In genomic region chr7:73841689-73842247, GRCh38 we compare ENCODE assay signal across 8 cellular contexts. TPM values are rescaled to one million over a fixed set of nuclear protein-coding genes. Genes with fewer than 3 reads are reported as not detected.
DNase-seq lines count a peak whose midpoint lies in the region; ATAC-seq, FAIRE-seq and TF ChIP-seq lines count a peak whose summit lies in the region.

No MANE protein-coding gene starts in this region.

- no peak for FAIRE-seq in HepG2 (lab: Jason Lieb, UNC)

- H3K4me3 ChIP-seq in body of pancreas (peak overlapping the region in 1 of 2 donors; percentile 58), HepG2 (replicated peaks in 1 of 3; ENCODE audit: insufficient read depth in 1 of 3, low read depth in 2 of 3, low read length in 3 of 3) (peak overlapping the region; percentile 75 to 83 (median 77)), upper lobe of left lung (peak overlapping the region; percentile 43 to 65 (median 60))

- H3K79me2 ChIP-seq in HepG2 (ENCODE audit: insufficient read depth, low read length), result no peaks in the 10 kb centered on the region

- H3K27me3 ChIP-seq in body of pancreas, result no peaks in the 10 kb centered on the region
- peaks cover 0 to 3% of the 10 kb centered on the region in 2 experiments; a peak in 1 of 5 replicates for H3K27me3 ChIP-seq in HepG2 (ENCODE audit: control insufficient read depth in 1 of 2, insufficient read depth in 2 of 2, low read length in 2 of 2)
- H3K27me3 ChIP-seq in upper lobe of left lung, result no peaks in the 10 kb centered on the region

- TF ChIP-seq RAD21 in HepG2 (CRISPR knock-in tag; IDR thresholded peaks at IDR 0.05), result no peak

- peak overlapping the region; percentile 76 for H3K4me3 Mint-ChIP-seq in stimulated activated naive CD8-positive, alpha-beta T cell treated with anti-CD3 and anti-CD28 coated beads, Interleukin-15, Interleukin-2, amounts not matched to agents 100 ng/mL and 50 ng/mL, for 24 hours

- peaks cover 23% of the 10 kb centered on the region for H3K4me1 Mint-ChIP-seq in stimulated activated naive CD8-positive, alpha-beta T cell treated with anti-CD3 and anti-CD28 coated beads, Interleukin-15, Interleukin-2, amounts not matched to agents 100 ng/mL and 50 ng/mL, for 24 hours (ENCODE audit: low read depth)

- H3K9me3 ChIP-seq in body of pancreas (no peaks in the 10 kb centered on the region), HepG2 (ENCODE audit: low read length) (no peaks in the 10 kb centered on the region), upper lobe of left lung (no peaks in the 10 kb centered on the region)

- WGBS in body of pancreas, 2 donors, result 6 to 20% methylated on average over 3 to 24 of the region's 25 CpGs
- 40% methylated on average over 1 of the region's 25 CpGs for whole genome bisulfite sequencing in HepG2 (ENCODE audit: low lambda C conversion rate)
- 65% methylated on average over 8 to 17 of the region's 25 CpGs for WGBS in upper lobe of left lung, 2 donors

- no peak for TF ChIP-seq POLR2A in body of pancreas (IDR thresholded peaks at IDR 0.05)
- no peak for TF ChIP-seq POLR2A in HepG2 (IDR thresholded peaks at IDR 0.05; ENCODE audit: insufficient read depth in 1 of 2, low read depth in 2 of 2, low read length in 2 of 2)
- TF ChIP-seq POLR2A in upper lobe of left lung (IDR thresholded peaks at IDR 0.05), result no peak

- H3K4me2 ChIP-seq in HepG2 (ENCODE audit: low read depth, low read length), result peak overlapping the region; percentile 62

- H3K9me3 Mint-ChIP-seq in stimulated activated naive CD8-positive, alpha-beta T cell treated with anti-CD3 and anti-CD28 coated beads, Interleukin-15, Interleukin-2, amounts not matched to agents 100 ng/mL and 50 ng/mL, for 24 hours, result no peaks in the 10 kb centered on the region

- in situ Hi-C loops in HepG2 (cut with HindIII; ENCODE audit: extremely low pct_ligation_motif_present, low pct_unique_long_range_greater_than_20kb), result no loop called here

- intact Hi-C loops in body of pancreas (cut with DNase I) (no loop called here), HepG2 (cut with micrococcal nuclease; ENCODE audit: unreplicated experiment) (no loop called here)

- H3K27ac ChIP-seq in body of pancreas (peak overlapping the region; percentile 82 to 89 (median 83)), HepG2 (ENCODE audit: extremely low read length, insufficient read depth, low read length) (peak overlapping the region; percentile 25), upper lobe of left lung (peak overlapping the region; percentile 60 to 90 (median 76))

- no peaks in the 10 kb centered on the region for H3K27me3 Mint-ChIP-seq in stimulated activated naive CD8-positive, alpha-beta T cell treated with anti-CD3 and anti-CD28 coated beads, Interleukin-15, Interleukin-2, amounts not matched to agents 100 ng/mL and 50 ng/mL, for 24 hours

- no peak for TF ChIP-seq CTCF in body of pancreas (IDR thresholded peaks at IDR 0.05)
- TF ChIP-seq CTCF in HepG2 (CRISPR knock-in tag; IDR thresholded peaks at IDR 0.05), result peak; percentile 18; the same call in 1 of the 2 replicates
- TF ChIP-seq CTCF in upper lobe of left lung (IDR thresholded peaks at IDR 0.05), result no peak

- CTCF ChIA-PET in HepG2 (lab: Yijun Ruan, JAX; ENCODE audit: low intra/inter-chr PET ratio, low total read pairs), result no interaction called here

- no peaks in the 10 kb centered on the region for H3K36me3 ChIP-seq in body of pancreas (replicated peaks in 1 of 2; ENCODE audit: insufficient read depth in 1 of 2, low read depth in 2 of 2)
- no peaks in the 10 kb centered on the region for H3K36me3 ChIP-seq in HepG2 (replicated peaks in 1 of 2; ENCODE audit: control insufficient read depth in 1 of 2, insufficient read depth in 2 of 2, low read length in 2 of 2)
- no peaks in the 10 kb centered on the region for H3K36me3 ChIP-seq in upper lobe of left lung

- POLR2A ChIA-PET in HepG2 (lab: Yijun Ruan, JAX), result interaction anchor here (0.6 to 3.7 kb wide), 6 partner anchors 9 to 438 kb away, joined by 3 to 55 read pairs (median 4); partner anchors contain the start of genes CLDN3 and CLDN4

- H3K36me3 Mint-ChIP-seq in stimulated activated naive CD8-positive, alpha-beta T cell treated with anti-CD3 and anti-CD28 coated beads, Interleukin-15, Interleukin-2, amounts not matched to agents 100 ng/mL and 50 ng/mL, for 24 hours (ENCODE audit: low read depth), result no peaks in the 10 kb centered on the region

- no peak for TF ChIP-seq EP300 in HepG2 (IDR thresholded peaks at IDR 0.05; ENCODE audit: low read depth in 2 of 2, low read length in 2 of 2)
- TF ChIP-seq EP300 in HepG2 (CRISPR knock-in tag; IDR thresholded peaks at IDR 0.05; ENCODE audit: borderline replicate concordance), result no peak
- no peak for TF ChIP-seq EP300 in upper lobe of left lung (IDR thresholded peaks at IDR 0.05)

- H4K20me1 ChIP-seq in HepG2 (ENCODE audit: insufficient read depth, low read length), result no peaks in the 10 kb centered on the region

- ATAC-seq in stimulated activated naive CD8-positive, alpha-beta T cell treated with anti-CD3 and anti-CD28 coated beads, Interleukin-15, Interleukin-2, amounts not matched to agents 100 U/mL and 50 U/mL, for 24 hours, result no peak
- ATAC-seq in body of pancreas (peak; percentile 38), HepG2 (peak; percentile 53), upper lobe of left lung (ENCODE audit: low FRiP score in 2 of 2) (peak; percentile 24 to 45)

- H3K27ac Mint-ChIP-seq in stimulated activated naive CD8-positive, alpha-beta T cell treated with anti-CD3 and anti-CD28 coated beads, Interleukin-15, Interleukin-2, amounts not matched to agents 100 ng/mL and 50 ng/mL, for 24 hours, result no peak overlapping the region

- BruUV-seq in HepG2 (replicated peaks; lab: Mats Ljungman, UMichigan), result TSS peak; percentile 70

- H2AFZ ChIP-seq in HepG2 (ENCODE audit: low read length), result peak overlapping the region; percentile 17

- H3K4me1 ChIP-seq in body of pancreas (peaks cover 15% of the 10 kb centered on the region), HepG2 (ENCODE audit: insufficient read depth, low read length) (peaks cover 49% of the 10 kb centered on the region), upper lobe of left lung (peaks cover 6 to 32% (median 15%) of the 10 kb centered on the region in 4 donors)

- peak overlapping the region; percentile 62; the same call in 1 of the 2 replicates for H3K9ac ChIP-seq in HepG2 (ENCODE audit: insufficient read depth, low read depth, low read length)

- no peak for DNase-seq in stimulated activated naive CD8-positive, alpha-beta T cell treated with anti-CD3 and anti-CD28 coated beads, Interleukin-15, Interleukin-2, amounts not matched to agents 100 U/mL and 50 U/mL, for 24 hours
- no peak for DNase-seq in body of pancreas
- no peak for DNase-seq in HepG2 (ENCODE audit: low spot score)
- DNase-seq in upper lobe of left lung, result peak in 1 of 2 donors; percentile 82
- DNase-seq in OCI-M2 (lab: John Stamatoyannopoulos, UW; ENCODE audit: unreplicated experiment), result no peak
- no peak for DNase-seq in NCI-H510A (lab: John Stamatoyannopoulos, UW)
- DNase-seq in activated gamma-delta T cell (lab: John Stamatoyannopoulos, UW), result no peak

RNA-seq across cellular contexts. Expression of gene METTL27, which starts 0.5 kb away (rescaled TPM):
- total RNA-seq in body of pancreas (1 to 10 TPM; 2.1 to 3.3 TPM), HepG2 (2016; rRNA removed; fragmentation: Illumina TruSeq; extraction: Trizol) (1.2 and 2.0 TPM in 2 replicates), upper lobe of left lung (10 to 100 TPM in 2 of 6 donors, 1 to 10 TPM in 4; 3.0 to 23.0 (median 7.2) TPM)
- total RNA-seq in HepG2 (2016; cell fraction: cytosol; rRNA removed; fragmentation: Illumina TruSeq; extraction: Trizol; ENCODE audit: low read depth), result 0.88 and 1.1 TPM in 2 replicates
- total RNA-seq in HepG2 (2016; cell fraction: insoluble cytoplasmic fraction; rRNA removed; fragmentation: Illumina TruSeq; extraction: Trizol), result 1.3 and 1.7 TPM in 2 replicates
- total RNA-seq in HepG2 (2016; cell fraction: membrane; rRNA removed; fragmentation: Illumina TruSeq; extraction: Trizol), result 0.77 and 1.5 TPM in 2 replicates
- total RNA-seq in HepG2 (2016; cell fraction: nucleus; rRNA removed; fragmentation: Illumina TruSeq; extraction: Trizol), result 0.60 and 0.99 TPM in 2 replicates
- 3.0 and 3.6 TPM in 2 replicates for polyA plus RNA-seq in HepG2 (2011; rRNA removed)
- polyA plus RNA-seq in HepG2 (2011; cell fraction: cytosol; rRNA removed), result 1.5 and 4.7 TPM in 2 replicates
- 3.3 and 4.0 TPM in 2 replicates for polyA plus RNA-seq in HepG2 (2011; cell fraction: nucleus; rRNA removed)
- 1.8 and 2.3 TPM in 2 replicates for polyA plus RNA-seq in HepG2 (2012)
- 1.4 and 1.7 TPM in 2 replicates for polyA plus RNA-seq in HepG2 (2016; cell fraction: cytosol; fragmentation: Illumina TruSeq; extraction: Trizol; ENCODE audit: low read depth)
- 0.83 and 1.6 TPM in 2 replicates for polyA plus RNA-seq in HepG2 (2016; cell fraction: insoluble cytoplasmic fraction; fragmentation: Illumina TruSeq; extraction: Trizol; ENCODE audit: low read depth)
- 0.92 and 1.7 TPM in 2 replicates for polyA plus RNA-seq in HepG2 (2016; cell fraction: membrane; fragmentation: Illumina TruSeq; extraction: Trizol; ENCODE audit: low read depth)
- polyA plus RNA-seq in HepG2 (2016; cell fraction: nucleus; fragmentation: Illumina TruSeq; extraction: Trizol; ENCODE audit: insufficient read depth, low read depth), result 1.5 and 1.8 TPM in 2 replicates
- polyA minus RNA-seq in HepG2 (2011; rRNA and poly(A)+ RNA removed; ENCODE audit: low replicate concordance), result 3.6 and 5.4 TPM in 2 replicates
- 0.69 and 0.70 TPM in 2 replicates for polyA minus RNA-seq in HepG2 (2011; cell fraction: cytosol; rRNA and poly(A)+ RNA removed)
- polyA minus RNA-seq in HepG2 (2011; cell fraction: nucleus; rRNA and poly(A)+ RNA removed), result 2.1 and 3.7 TPM in 2 replicates

RNA-seq across cellular contexts. Expression of gene CLDN4, which starts 11.0 kb away (rescaled TPM):
- total RNA-seq in body of pancreas (10 to 100 TPM; 65.6 to 76.8 TPM), HepG2 (2016; rRNA removed; fragmentation: Illumina TruSeq; extraction: Trizol) (9.4 and 28.2 TPM in 2 replicates), upper lobe of left lung (100 to 1,000 TPM in 5 of 6 donors, 10 to 100 TPM in 1; 88.0 to 231 (median 169) TPM)
- 4.3 and 4.7 TPM in 2 replicates for total RNA-seq in HepG2 (2016; cell fraction: cytosol; rRNA removed; fragmentation: Illumina TruSeq; extraction: Trizol; ENCODE audit: low read depth)
- 9.9 and 28.5 TPM in 2 replicates for total RNA-seq in HepG2 (2016; cell fraction: insoluble cytoplasmic fraction; rRNA removed; fragmentation: Illumina TruSeq; extraction: Trizol)
- 7.4 and 7.9 TPM in 2 replicates for total RNA-seq in HepG2 (2016; cell fraction: membrane; rRNA removed; fragmentation: Illumina TruSeq; extraction: Trizol)
- 24.8 and 28.9 TPM in 2 replicates for total RNA-seq in HepG2 (2016; cell fraction: nucleus; rRNA removed; fragmentation: Illumina TruSeq; extraction: Trizol)
- 35.7 and 47.4 TPM in 2 replicates for polyA plus RNA-seq in HepG2 (2011; rRNA removed)
- 46.8 and 65.8 TPM in 2 replicates for polyA plus RNA-seq in HepG2 (2011; cell fraction: cytosol; rRNA removed)
- polyA plus RNA-seq in HepG2 (2011; cell fraction: nucleus; rRNA removed), result 34.9 and 35.5 TPM in 2 replicates
- polyA plus RNA-seq in HepG2 (2012), result 16.0 and 29.2 TPM in 2 replicates
- polyA plus RNA-seq in HepG2 (2016; cell fraction: cytosol; fragmentation: Illumina TruSeq; extraction: Trizol; ENCODE audit: low read depth), result 2.9 and 3.1 TPM in 2 replicates
- polyA plus RNA-seq in HepG2 (2016; cell fraction: insoluble cytoplasmic fraction; fragmentation: Illumina TruSeq; extraction: Trizol; ENCODE audit: low read depth), result 8.7 and 9.9 TPM in 2 replicates
- 3.9 and 4.0 TPM in 2 replicates for polyA plus RNA-seq in HepG2 (2016; cell fraction: membrane; fragmentation: Illumina TruSeq; extraction: Trizol; ENCODE audit: low read depth)
- 34.6 and 39.8 TPM in 2 replicates for polyA plus RNA-seq in HepG2 (2016; cell fraction: nucleus; fragmentation: Illumina TruSeq; extraction: Trizol; ENCODE audit: insufficient read depth, low read depth)
- polyA minus RNA-seq in HepG2 (2011; rRNA and poly(A)+ RNA removed; ENCODE audit: low replicate concordance), result 55.3 and 116 TPM in 2 replicates
- 39.1 and 50.4 TPM in 2 replicates for polyA minus RNA-seq in HepG2 (2011; cell fraction: cytosol; rRNA and poly(A)+ RNA removed)
- polyA minus RNA-seq in HepG2 (2011; cell fraction: nucleus; rRNA and poly(A)+ RNA removed), result 8.5 and 9.7 TPM in 2 replicates

RNA-seq across cellular contexts. Expression of gene TMEM270, which starts 19.2 kb away (rescaled TPM):
- total RNA-seq in body of pancreas (not detected), HepG2 (2016; rRNA removed; fragmentation: Illumina TruSeq; extraction: Trizol) (not detected in 2 replicates), upper lobe of left lung (not detected)
- not detected in 2 replicates for total RNA-seq in HepG2 (2016; cell fraction: cytosol; rRNA removed; fragmentation: Illumina TruSeq; extraction: Trizol; ENCODE audit: low read depth)
- total RNA-seq in HepG2 (2016; cell fraction: insoluble cytoplasmic fraction; rRNA removed; fragmentation: Illumina TruSeq; extraction: Trizol), result not detected in 2 replicates
- total RNA-seq in HepG2 (2016; cell fraction: membrane; rRNA removed; fragmentation: Illumina TruSeq; extraction: Trizol), result not detected in 2 replicates
- not detected in 2 replicates for total RNA-seq in HepG2 (2016; cell fraction: nucleus; rRNA removed; fragmentation: Illumina TruSeq; extraction: Trizol)
- polyA plus RNA-seq in HepG2 (2011; rRNA removed), result not detected in 2 replicates
- polyA plus RNA-seq in HepG2 (2011; cell fraction: cytosol; rRNA removed), result not detected in 2 replicates
- polyA plus RNA-seq in HepG2 (2011; cell fraction: nucleus; rRNA removed), result not detected in 2 replicates
- polyA plus RNA-seq in HepG2 (2012), result not detected in 2 replicates
- polyA plus RNA-seq in HepG2 (2016; cell fraction: cytosol; fragmentation: Illumina TruSeq; extraction: Trizol; ENCODE audit: low read depth), result not detected in 2 replicates
- polyA plus RNA-seq in HepG2 (2016; cell fraction: insoluble cytoplasmic fraction; fragmentation: Illumina TruSeq; extraction: Trizol; ENCODE audit: low read depth), result not detected in 2 replicates
- polyA plus RNA-seq in HepG2 (2016; cell fraction: membrane; fragmentation: Illumina TruSeq; extraction: Trizol; ENCODE audit: low read depth), result not detected in 2 replicates
- polyA plus RNA-seq in HepG2 (2016; cell fraction: nucleus; fragmentation: Illumina TruSeq; extraction: Trizol; ENCODE audit: insufficient read depth, low read depth), result not detected in 2 replicates
- 1.4 TPM in 1 of 2 replicates, not detected in the other for polyA minus RNA-seq in HepG2 (2011; rRNA and poly(A)+ RNA removed; ENCODE audit: low replicate concordance)
- not detected in 2 replicates for polyA minus RNA-seq in HepG2 (2011; cell fraction: cytosol; rRNA and poly(A)+ RNA removed)
- not detected in 2 replicates for polyA minus RNA-seq in HepG2 (2011; cell fraction: nucleus; rRNA and poly(A)+ RNA removed)

Comparison
In these comparisons a context has a peak if more than half of its experiments do, and no peak if none do; other contexts are left out.
1. H3K27ac ChIP-seq: peak in every context shown above with its lines; median percentile 83 in body of pancreas; 76 in upper lobe of left lung; 25 in HepG2.